ENCODE assay signal across 25 cellular contexts in the genomic region with DNA sequence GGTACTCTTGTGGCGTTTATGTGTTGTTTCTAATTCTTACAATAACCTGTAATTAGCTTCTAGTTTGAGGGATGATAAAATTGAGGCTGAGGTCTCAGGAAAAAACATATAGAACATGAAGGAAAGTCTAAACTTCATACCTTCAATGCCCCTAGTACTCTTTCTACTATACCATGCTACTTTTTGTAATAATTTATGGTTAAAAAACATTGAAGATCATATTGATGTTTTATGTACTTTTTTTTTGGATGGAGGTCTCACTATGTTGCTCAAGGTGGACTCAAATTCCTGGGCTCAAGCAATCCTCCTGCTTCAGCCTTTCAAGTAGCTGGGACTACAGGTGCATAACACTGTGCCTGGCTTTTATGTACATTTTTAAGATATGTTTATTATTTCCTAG.
"Had no signal": no experiment of that assay in that cellular context is flagged by ENCODE, and none has a peak within 500 bp of the region (broad histone marks: within the 10 kb centered on the region; RNA-seq: fewer than 3 reads in every experiment).

No MANE protein-coding gene starts in this region.

- H3K27me3 ChIP-seq: heart right ventricle, hepatocyte, left lung, pancreas, sigmoid colon, spleen, tibial nerve, uterus had no signal

- H3K9me3 ChIP-seq: heart right ventricle, left lung, lower lobe of right lung, mucosa of descending colon, pancreas, prostate gland, sigmoid colon, spleen, tibial nerve, uterus had no signal

- H3K36me3 ChIP-seq: heart right ventricle, left lung, lower lobe of right lung, pancreas, prostate gland, sigmoid colon, spleen, tibial nerve, uterus had no signal

- H2AFZ ChIP-seq: hepatocyte had no signal

- H3K4me3 ChIP-seq: heart right ventricle, hepatocyte, left lung, lower lobe of right lung, mucosa of descending colon, pancreas, prostate gland, sigmoid colon, spleen, tibial nerve, uterus had no signal

- H3K27ac ChIP-seq: heart right ventricle, hepatocyte, left lung, lower lobe of right lung, pancreas, prostate gland, sigmoid colon, spleen, tibial nerve, uterus had no signal

- H3K4me2 ChIP-seq: hepatocyte had no signal

- ATAC-seq: heart right ventricle; left lung; lower lobe of right lung; mucosa of descending colon; naive thymus-derived CD4-positive, alpha-beta T cell; natural killer cell treated with Interleukin-12 subunit alpha and Interleukin-12 subunit beta and Interleukin-15 and Interleukin-18, amount 100 ng/mL, for 72 hours; right cardiac atrium; stimulated activated effector memory CD8-positive, alpha-beta T cell treated with anti-CD3 and anti-CD28 coated beads, Interleukin-12 subunit alpha, Interleukin-12 subunit beta, amount 100 ng/mL, for 72 hours; stimulated activated naive CD8-positive, alpha-beta T cell treated with anti-CD3 and anti-CD28 coated beads, Interleukin-15, amount 100 ng/mL, for 72 hours had no signal

- DNase-seq: heart right ventricle; islet precursor cell; left colon; left lung; lower lobe of right lung; midbrain; mucosa of descending colon; naive thymus-derived CD4-positive, alpha-beta T cell; posterior cingulate gyrus; retina; right cardiac atrium; sigmoid colon; small intestine; spleen; stimulated activated CD4-positive, alpha-beta T cell treated with anti-CD3 and anti-CD28 coated beads, Interleukin-4, amount 100 ng/mL, for 24 hours; stimulated activated naive CD4-positive, alpha-beta T cell; stimulated activated naive CD8-positive, alpha-beta T cell treated with anti-CD3 and anti-CD28 coated beads, Interleukin-15, amount 100 ng/mL, for 72 hours; substantia nigra; uterus had no signal

- H3K4me1 ChIP-seq: left lung, lower lobe of right lung, prostate gland, uterus had no signal

- FAIRE-seq: pancreas, small intestine had no signal
